In the genomic region with DNA sequence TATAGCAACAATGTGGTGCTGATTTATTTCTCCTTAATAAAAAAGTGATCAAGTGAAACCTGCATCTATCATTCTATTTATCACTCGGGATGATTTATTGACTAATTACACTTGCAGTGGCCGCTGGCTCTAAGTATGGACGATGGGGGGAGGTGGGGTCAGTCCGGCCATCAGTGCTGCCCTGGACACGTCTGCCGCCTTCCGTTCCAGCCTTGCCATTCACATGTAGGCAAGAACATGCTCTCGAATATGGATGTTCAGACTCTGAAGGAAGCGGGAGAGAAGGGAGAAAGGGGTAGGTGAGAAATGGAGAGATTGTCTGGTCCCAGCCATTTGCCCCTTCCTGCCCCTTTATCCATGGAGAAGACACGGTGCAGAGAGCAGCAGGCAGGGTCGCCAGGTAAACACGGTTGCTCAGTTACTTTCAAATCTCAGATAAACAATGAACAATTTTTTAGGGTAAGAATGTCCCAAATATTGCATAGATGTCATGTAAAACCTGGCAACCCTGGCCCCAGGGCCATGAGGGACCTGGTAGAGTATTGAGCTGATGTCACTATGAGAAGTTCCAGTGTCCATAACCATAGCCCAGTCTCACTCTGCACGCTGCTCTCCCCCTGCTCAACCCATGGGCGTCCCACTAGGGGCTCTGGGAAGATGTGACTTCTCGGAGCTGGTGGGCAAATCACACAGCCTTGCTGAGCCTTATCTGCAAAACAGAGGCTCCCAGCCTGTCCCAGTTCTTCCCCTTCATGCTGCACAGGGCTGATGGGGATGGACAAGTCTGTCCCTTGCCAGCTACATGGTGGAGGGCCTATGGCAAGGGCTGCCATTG, we compare ENCODE assay signal across 16 cellular contexts.
DNase-seq lines count a peak whose midpoint lies in the region; ATAC-seq and TF ChIP-seq lines count a peak whose summit lies in the region.
"Had no signal": no experiment of that assay in that cellular context is flagged by ENCODE, and none has a peak within 500 bp of the region (broad histone marks: within the 10 kb centered on the region; RNA-seq: fewer than 3 reads in every experiment).

No MANE protein-coding gene starts in this region.

- intact Hi-C loops in esophagus muscularis mucosa (cut with DNase I) (no loop called here), sigmoid colon (cut with DNase I) (no loop called here)

- no peaks in the 10 kb centered on the region for H3K79me2 ChIP-seq in OCI-LY3 (ENCODE audit: low read length)

- H3K27me3 ChIP-seq in BLaER1 (no peaks in the 10 kb centered on the region), OCI-LY3 (ENCODE audit: low read depth, low read length) (no peaks in the 10 kb centered on the region), esophagus muscularis mucosa (peaks cover 0 to 29% (median 0%) of the 10 kb centered on the region in 4 donors), sigmoid colon (no peaks in the 10 kb centered on the region)
- H3K27me3 ChIP-seq: BE2C had no signal

- H4K20me1 ChIP-seq in BLaER1 (no peaks in the 10 kb centered on the region), OCI-LY3 (ENCODE audit: insufficient read depth, low read length) (no peaks in the 10 kb centered on the region)

- peaks cover 10% of the 10 kb centered on the region for H3K9me3 ChIP-seq in BLaER1
- H3K9me3 ChIP-seq in OCI-LY3 (ENCODE audit: insufficient read depth, low read length): peaks cover 5% of the 10 kb centered on the region; the same call in 1 of the 2 replicates
- peaks cover 0 to 7% (median 2%) of the 10 kb centered on the region in 4 donors for H3K9me3 ChIP-seq in esophagus muscularis mucosa
- H3K9me3 ChIP-seq in sigmoid colon: peaks cover 0 to 4% (median 0%) of the 10 kb centered on the region in 4 donors
- H3K9me3 ChIP-seq: BE2C had no signal

- TF ChIP-seq POLR2A in esophagus muscularis mucosa (IDR thresholded peaks at IDR 0.05; ENCODE audit: low read depth): no peak
- TF ChIP-seq POLR2A in sigmoid colon (IDR thresholded peaks at IDR 0.05): no peak

- H3K27ac ChIP-seq in BLaER1 (no peak overlapping the region), OCI-LY3 (ENCODE audit: low read length) (no peak overlapping the region), esophagus muscularis mucosa (replicated peaks in 1 of 4) (no peak overlapping the region), sigmoid colon (no peak overlapping the region)
- H3K27ac ChIP-seq: PC-9 had no signal

- H3K27me3 Mint-ChIP-seq in endothelial cell (ENCODE audit: unreplicated experiment): peaks cover 6% of the 10 kb centered on the region

- H3K4me3 ChIP-seq in BLaER1 (no peak overlapping the region), OCI-LY3 (ENCODE audit: low read length) (no peak overlapping the region), esophagus muscularis mucosa (no peak overlapping the region), sigmoid colon (no peak overlapping the region)
- H3K4me3 ChIP-seq: GM12878, PC-9 had no signal

- H3K9me3 Mint-ChIP-seq in endothelial cell (ENCODE audit: unreplicated experiment): peaks cover 4% of the 10 kb centered on the region

- 76% methylated on average over 15 of the region's 15 CpGs for WGBS in esophagus muscularis mucosa
- WGBS in sigmoid colon, 2 donors: 80 to 89% methylated on average over 15 of the region's 15 CpGs

- DNase-seq in esophagus muscularis mucosa (ENCODE audit: extremely low spot score) (peak; percentile 90), sigmoid colon (peak; percentile 45), T-helper 1 cell (no peak), endothelial cell (ENCODE audit: low spot score) (no peak)
- DNase-seq: BE2C; CD4-positive, alpha-beta memory T cell; DMS153; NCI-H1694 treated with DMSO at 0.1 percent for 48 hours; NCI-H2107; NCI-H2227 treated with DMSO at 0.1 percent for 48 hours; NCI-H524 treated with DMSO at 0.1 percent for 48 hours had no signal

- no peak for TF ChIP-seq EP300 in esophagus muscularis mucosa (IDR thresholded peaks at IDR 0.05)
- TF ChIP-seq EP300 in sigmoid colon (IDR thresholded peaks at IDR 0.05): no peak

- H3K4me3 Mint-ChIP-seq in endothelial cell (ENCODE audit: unreplicated experiment): no peak overlapping the region
- H3K4me3 Mint-ChIP-seq: CD4-positive, alpha-beta memory T cell had no signal

- H3K4me1 ChIP-seq in BLaER1: peaks cover 21% of the 10 kb centered on the region
- peaks cover 10% of the 10 kb centered on the region for H3K4me1 ChIP-seq in OCI-LY3 (ENCODE audit: low read length)
- H3K4me1 ChIP-seq in esophagus muscularis mucosa: peaks cover 0 to 3% (median 0%) of the 10 kb centered on the region in 4 donors
- H3K4me1 ChIP-seq in sigmoid colon: no peaks in the 10 kb centered on the region
- H3K4me1 ChIP-seq: BE2C had no signal

- H3K36me3 Mint-ChIP-seq in endothelial cell (ENCODE audit: low read depth, unreplicated experiment): peaks cover 4% of the 10 kb centered on the region
- H3K36me3 Mint-ChIP-seq: CD4-positive, alpha-beta memory T cell had no signal

- no peaks in the 10 kb centered on the region for H3K36me3 ChIP-seq in BLaER1
- H3K36me3 ChIP-seq in OCI-LY3 (replicated peaks; ENCODE audit: low read depth, low read length): no peaks in the 10 kb centered on the region
- H3K36me3 ChIP-seq in esophagus muscularis mucosa: no peaks in the 10 kb centered on the region
- H3K36me3 ChIP-seq in sigmoid colon: no peaks in the 10 kb centered on the region
- H3K36me3 ChIP-seq: BE2C had no signal

- H3K4me1 Mint-ChIP-seq in endothelial cell (ENCODE audit: unreplicated experiment): peaks cover 2% of the 10 kb centered on the region

- TF ChIP-seq CTCF in OCI-LY3 (IDR thresholded peaks at IDR 0.05; ENCODE audit: low read depth, low read length) (no peak), esophagus muscularis mucosa (IDR thresholded peaks at IDR 0.05) (no peak), sigmoid colon (IDR thresholded peaks at IDR 0.05) (no peak), endothelial cell (IDR thresholded peaks at IDR 0.05; ENCODE audit: unreplicated experiment) (no peak)

- no peak overlapping the region for H3K9ac ChIP-seq in BLaER1
- H3K9ac ChIP-seq in OCI-LY3 (ENCODE audit: low read length): no peak overlapping the region

- H3K27ac Mint-ChIP-seq in endothelial cell (ENCODE audit: unreplicated experiment): no peak overlapping the region

- H3K4me2 ChIP-seq in BLaER1 (peak overlapping the region; percentile 56), OCI-LY3 (ENCODE audit: low read length) (peak overlapping the region; percentile 41; the same call in 1 of the 2 replicates)
- H3K4me2 ChIP-seq: PC-9 had no signal

- no peak for ATAC-seq in HG02840 (IDR thresholded peaks at IDR 0.05; ENCODE audit: low FRiP score, unreplicated experiment)
- ATAC-seq: GM12878 had no signal

- H2AFZ ChIP-seq in OCI-LY3 (ENCODE audit: low read depth, low read length): no peak overlapping the region
- H2AFZ ChIP-seq: PC-9 had no signal

Comparison
In these comparisons a context has a peak if more than half of its experiments do, and no peak if none do; other contexts are left out.
1. DNase-seq: peak in esophagus muscularis mucosa (single experiment) and sigmoid colon (single experiment); none in T-helper 1 cell (0 of 5) and endothelial cell (single experiment).